8 cellular contexts compared by ENCODE assay signal in the genomic region with DNA sequence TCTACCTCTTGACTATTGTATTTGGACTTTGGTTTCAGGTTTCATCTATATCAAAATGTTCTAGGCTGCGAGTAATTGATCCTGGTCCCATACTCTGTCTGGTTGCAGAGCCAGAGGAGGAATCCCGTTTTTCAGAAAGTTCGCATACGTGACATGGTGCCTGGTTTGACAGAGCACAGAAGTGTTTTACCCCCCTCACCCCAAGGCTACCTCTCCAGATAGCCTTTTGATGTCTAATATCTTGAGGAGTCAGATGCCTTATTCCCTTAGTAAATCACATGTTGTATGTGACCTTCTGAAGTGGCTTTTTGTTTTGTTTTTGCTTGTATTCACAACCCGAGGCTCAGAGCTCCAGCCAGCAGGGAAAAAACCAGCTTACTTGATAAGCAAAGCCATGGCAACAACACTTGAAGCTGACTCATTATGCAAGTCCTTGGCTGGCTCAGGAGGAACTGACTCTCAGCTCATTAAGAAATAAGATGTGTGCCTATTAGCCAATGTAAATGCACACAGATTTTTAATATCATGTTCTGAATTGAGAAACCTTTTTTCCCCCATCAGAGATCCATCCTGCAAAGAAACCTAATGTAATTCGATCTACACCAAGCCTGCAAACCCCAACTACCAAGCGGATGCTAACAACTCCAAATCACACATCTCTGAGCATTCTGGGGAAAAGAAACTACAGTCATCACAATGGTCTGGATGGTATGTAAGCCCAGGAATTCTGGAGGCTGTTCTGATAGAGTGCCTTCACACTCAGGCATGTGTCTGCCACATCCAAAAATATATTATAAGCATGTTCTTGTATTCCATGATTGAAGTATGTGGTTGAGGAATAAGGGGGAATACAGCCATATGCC. TPM values are rescaled to one million over a fixed set of nuclear protein-coding genes. Genes with fewer than 3 reads are reported as not detected.
A peak's percentile ranks its signal among the peaks of the same experiment; 100 is the strongest.
DNase-seq lines count a peak whose midpoint lies in the region; ATAC-seq and TF ChIP-seq lines count a peak whose summit lies in the region.

No MANE protein-coding gene starts in this region.

- POLR2A ChIA-PET in activated CD8-positive, alpha-beta T cell treated with anti-CD3 and anti-CD28 coated beads for 36 hours (lab: Charles Lee): no interaction called here

- no peaks in the 10 kb centered on the region for H3K27me3 ChIP-seq in heart left ventricle

- H3K4me3 ChIP-seq in heart left ventricle: no peak overlapping the region

- DNase-seq in NCI-H748 (lab: John Stamatoyannopoulos, UW; ENCODE audit: unreplicated experiment) (peak; percentile 2), NCI-H748 treated with DMSO at 0.1 percent for 48 hours (lab: John Stamatoyannopoulos, UW) (no peak), HT1080 (ENCODE audit: low read depth) (peak; percentile 67), heart left ventricle (peak in 4 of 5 donors; percentile 23 to 56 (median 34))
- DNase-seq in activated CD8-positive, alpha-beta T cell treated with anti-CD3 and anti-CD28 coated beads for 36 hours: peak; percentile 71
- DNase-seq in stimulated activated CD4-positive, alpha-beta T cell treated with anti-CD3 and anti-CD28 coated beads, TNF-alpha, amount 100 ng/mL, for 48 hours (ENCODE audit: low read depth in 3 of 3): peak; percentile 4 to 20 (median 14)
- DNase-seq in activated naive CD4-positive, alpha-beta T cell treated with anti-CD3 and anti-CD28 coated beads, Interleukin-2, amount 10 ng/mL, durations not matched to agents 7 days and 5 days: no peak

- WGBS in heart left ventricle, 4 donors: 68 to 74% (median 69%) methylated on average over 7 of the region's 7 CpGs

- H3K36me3 ChIP-seq in heart left ventricle: peaks cover 0 to 8% (median 0%) of the 10 kb centered on the region in 9 donors

- CTCF ChIA-PET in activated CD8-positive, alpha-beta T cell treated with anti-CD3 and anti-CD28 coated beads for 36 hours (lab: Charles Lee): no interaction called here
- CTCF ChIA-PET in activated naive CD4-positive, alpha-beta T cell treated with anti-CD3 and anti-CD28 coated beads, Interleukin-2, amount 10 ng/mL, durations not matched to agents 7 days and 5 days (lab: Charles Lee): no interaction called here

- no peaks in the 10 kb centered on the region for H3K9me3 ChIP-seq in heart left ventricle

- ATAC-seq in GM21576 (IDR thresholded peaks at IDR 0.05; ENCODE audit: unreplicated experiment) (peak; percentile 92), heart left ventricle (peak in 3 of 4 donors; percentile 70 to 87 (median 72))
- peak; percentile 96 for ATAC-seq in activated CD8-positive, alpha-beta T cell treated with anti-CD3 and anti-CD28 coated beads for 36 hours

- no peak for TF ChIP-seq CTCF in activated CD8-positive, alpha-beta T cell treated with anti-CD3 and anti-CD28 coated beads for 36 hours (IDR thresholded peaks at IDR 0.05)
- no peak for TF ChIP-seq CTCF in heart left ventricle (IDR thresholded peaks at IDR 0.05)

- H3K27ac Mint-ChIP-seq in activated CD8-positive, alpha-beta T cell treated with anti-CD3 and anti-CD28 coated beads for 36 hours: no peak overlapping the region
- H3K27ac Mint-ChIP-seq in activated naive CD4-positive, alpha-beta T cell treated with anti-CD3 and anti-CD28 coated beads, Interleukin-2, amount 10 ng/mL, durations not matched to agents 7 days and 5 days: no peak overlapping the region

- peaks cover 4% of the 10 kb centered on the region for H3K36me3 Mint-ChIP-seq in activated CD8-positive, alpha-beta T cell treated with anti-CD3 and anti-CD28 coated beads for 36 hours (ENCODE audit: low read depth)
- H3K36me3 Mint-ChIP-seq in activated naive CD4-positive, alpha-beta T cell treated with anti-CD3 and anti-CD28 coated beads, Interleukin-2, amount 10 ng/mL, durations not matched to agents 7 days and 5 days: peaks cover 5% of the 10 kb centered on the region

- peaks cover 0 to 21% (median 4%) of the 10 kb centered on the region in 12 donors for H3K4me1 ChIP-seq in heart left ventricle

- no peaks in the 10 kb centered on the region for H3K9me3 Mint-ChIP-seq in activated CD8-positive, alpha-beta T cell treated with anti-CD3 and anti-CD28 coated beads for 36 hours
- H3K9me3 Mint-ChIP-seq in activated naive CD4-positive, alpha-beta T cell treated with anti-CD3 and anti-CD28 coated beads, Interleukin-2, amount 10 ng/mL, durations not matched to agents 7 days and 5 days: no peaks in the 10 kb centered on the region

- no peak overlapping the region for H3K27ac ChIP-seq in heart left ventricle

- no peak for TF ChIP-seq POLR2A in heart left ventricle (IDR thresholded peaks at IDR 0.05)

- H3K4me3 Mint-ChIP-seq in activated CD8-positive, alpha-beta T cell treated with anti-CD3 and anti-CD28 coated beads for 36 hours: no peak overlapping the region
- H3K4me3 Mint-ChIP-seq in activated naive CD4-positive, alpha-beta T cell treated with anti-CD3 and anti-CD28 coated beads, Interleukin-2, amount 10 ng/mL, durations not matched to agents 7 days and 5 days: no peak overlapping the region

- H3K27me3 Mint-ChIP-seq in activated CD8-positive, alpha-beta T cell treated with anti-CD3 and anti-CD28 coated beads for 36 hours: no peaks in the 10 kb centered on the region
- H3K27me3 Mint-ChIP-seq in activated naive CD4-positive, alpha-beta T cell treated with anti-CD3 and anti-CD28 coated beads, Interleukin-2, amount 10 ng/mL, durations not matched to agents 7 days and 5 days: no peaks in the 10 kb centered on the region

- H3K4me1 Mint-ChIP-seq in activated CD8-positive, alpha-beta T cell treated with anti-CD3 and anti-CD28 coated beads for 36 hours (ENCODE audit: low read depth): peaks cover 10% of the 10 kb centered on the region
- H3K4me1 Mint-ChIP-seq in activated naive CD4-positive, alpha-beta T cell treated with anti-CD3 and anti-CD28 coated beads, Interleukin-2, amount 10 ng/mL, durations not matched to agents 7 days and 5 days: peaks cover 9% of the 10 kb centered on the region

- intact Hi-C loops in activated CD8-positive, alpha-beta T cell treated with anti-CD3 and anti-CD28 coated beads for 36 hours (cut with micrococcal nuclease): no loop called here
- intact Hi-C loops in heart left ventricle (cut with DNase I): no loop called here

RNA-seq across cellular contexts. Expression of a gene that starts 41.4 kb away (rescaled TPM):
- total RNA-seq in HT1080 (2014; rRNA removed; shearing (Covaris generic)): not detected in 2 replicates
- not detected in 2 replicates for polyA plus RNA-seq in HT1080 (2015; cell fraction: cytosol; rRNA removed)
- not detected in 2 replicates for polyA plus RNA-seq in HT1080 (2015; cell fraction: nucleus; rRNA removed)
- total RNA-seq in activated CD8-positive, alpha-beta T cell treated with anti-CD3 and anti-CD28 coated beads for 36 hours: under 1 TPM in 1 of 2 experiments, not detected in 1; 0.40 TPM
- total RNA-seq in heart left ventricle: 1 to 10 TPM in 1 of 9 donors, under 1 TPM in 6, not detected in 2; 0.28 to 2.2 (median 0.48) TPM
- under 1 TPM; 0.22 to 0.53 TPM for polyA plus RNA-seq in heart left ventricle

Comparison
In these comparisons a context has a peak if more than half of its experiments do, and no peak if none do; other contexts are left out.
1. DNase-seq: peak in NCI-H748 (single experiment), HT1080 (single experiment), activated CD8-positive, alpha-beta T cell treated with anti-CD3 and anti-CD28 coated beads for 36 hours (single experiment), heart left ventricle (4 of 5) and stimulated activated CD4-positive, alpha-beta T cell treated with anti-CD3 and anti-CD28 coated beads, TNF-alpha, amount 100 ng/mL, for 48 hours (3 of 3); none in NCI-H748 treated with DMSO at 0.1 percent for 48 hours (single experiment) and activated naive CD4-positive, alpha-beta T cell treated with anti-CD3 and anti-CD28 coated beads, Interleukin-2, amount 10 ng/mL, durations not matched to agents 7 days and 5 days (single experiment).
2. Peak in every context shown above with its lines, with median percentiles within 50 percentile points of each other: ATAC-seq.